In genomic region chr1:170583186-170583585, GRCh38 we compare ENCODE assay signal across 1 cellular context.
TF ChIP-seq lines count a peak whose summit lies in the region.

No MANE protein-coding gene starts in this region.

TF ChIP-seq in IMR-90, 13 proteins besides CTCF, POLR2A, EP300 and RAD21 (continued from another document):
- no peak for TF ChIP-seq RCOR1 (IDR thresholded peaks at IDR 0.05; ENCODE audit: insufficient replicate concordance, low read length)
